Comparison of ENCODE assay signal across 20 cellular contexts in the genomic region with DNA sequence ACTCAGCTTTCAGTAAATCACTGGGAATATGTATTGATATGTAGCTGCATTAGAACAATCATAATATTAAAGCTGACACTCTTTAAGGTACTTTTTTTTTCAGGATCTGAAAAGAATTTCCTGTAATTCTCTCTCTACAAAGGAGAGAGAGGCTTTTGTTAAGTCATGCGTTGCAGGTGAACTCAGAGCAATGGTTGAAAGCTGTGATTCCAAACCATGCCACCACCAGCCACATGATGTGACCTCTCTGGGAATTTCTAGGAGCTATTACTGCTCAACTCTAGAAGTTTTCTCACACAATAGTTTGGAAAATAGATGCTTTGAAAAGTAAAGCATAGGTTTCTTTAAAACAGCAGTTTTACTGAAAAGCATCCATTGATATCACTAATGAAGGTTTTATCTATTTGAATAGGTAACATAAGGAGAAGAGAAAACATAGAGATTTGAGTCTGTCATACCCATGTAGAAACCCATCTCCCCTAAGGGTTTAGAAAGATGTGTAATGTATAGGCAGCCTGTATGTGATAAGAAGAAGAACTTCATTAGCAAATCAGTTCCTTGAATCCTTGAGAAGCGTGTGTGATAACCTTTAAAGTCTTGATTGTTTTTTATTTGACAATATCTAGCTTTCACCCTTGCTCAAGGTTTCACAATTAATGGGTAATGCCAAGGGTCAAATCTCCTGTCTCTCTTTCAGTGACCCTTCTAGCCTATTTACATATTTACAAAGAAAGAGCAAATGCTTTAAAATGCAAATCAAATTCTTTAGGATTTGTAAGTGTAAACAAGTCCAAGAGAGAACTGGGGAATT.
DNase-seq lines count a peak whose midpoint lies in the region; ATAC-seq and TF ChIP-seq lines count a peak whose summit lies in the region.
"Had no signal": no experiment of that assay in that cellular context is flagged by ENCODE, and none has a peak within 500 bp of the region (broad histone marks: within the 10 kb centered on the region; RNA-seq: fewer than 3 reads in every experiment).

No MANE protein-coding gene starts in this region.

- no peak overlapping the region for H3K4me3 Mint-ChIP-seq in stimulated activated naive CD8-positive, alpha-beta T cell treated with anti-CD3 and anti-CD28 coated beads, Interleukin-15, amount 100 ng/mL, for 72 hours
- H3K4me3 Mint-ChIP-seq in CD4-positive, alpha-beta T cell, result no peak overlapping the region
- H3K4me3 Mint-ChIP-seq: CD8-positive, alpha-beta T cell; HFFc6 had no signal

- peaks cover 5% of the 10 kb centered on the region for H3K9me3 ChIP-seq in CD4-positive, alpha-beta T cell (ENCODE audit: control insufficient read depth, low read length)
- H3K9me3 ChIP-seq in prostate gland, result no peaks in the 10 kb centered on the region
- H3K9me3 ChIP-seq: SK-N-SH had no signal

- no peaks in the 10 kb centered on the region for H3K27me3 Mint-ChIP-seq in stimulated activated naive CD8-positive, alpha-beta T cell treated with anti-CD3 and anti-CD28 coated beads, Interleukin-15, amount 100 ng/mL, for 72 hours
- no peaks in the 10 kb centered on the region for H3K27me3 Mint-ChIP-seq in CD4-positive, alpha-beta T cell

- H3K9me3 Mint-ChIP-seq in stimulated activated naive CD8-positive, alpha-beta T cell treated with anti-CD3 and anti-CD28 coated beads, Interleukin-15, amount 100 ng/mL, for 72 hours, result peaks cover 16 to 25% of the 10 kb centered on the region in 2 donors
- H3K9me3 Mint-ChIP-seq in CD4-positive, alpha-beta T cell, result peaks cover 11% of the 10 kb centered on the region

- no peaks in the 10 kb centered on the region for H3K36me3 Mint-ChIP-seq in CD4-positive, alpha-beta T cell (ENCODE audit: low read depth)
- H3K36me3 Mint-ChIP-seq: CD8-positive, alpha-beta T cell had no signal

- no peaks in the 10 kb centered on the region for H3K36me3 ChIP-seq in prostate gland
- H3K36me3 ChIP-seq: MG63 had no signal

- no peak overlapping the region for H3K4me3 ChIP-seq in prostate gland
- H3K4me3 ChIP-seq: GM23248, MG63 had no signal

- H3K4me1 Mint-ChIP-seq in stimulated activated naive CD8-positive, alpha-beta T cell treated with anti-CD3 and anti-CD28 coated beads, Interleukin-15, amount 100 ng/mL, for 72 hours, result no peaks in the 10 kb centered on the region
- H3K4me1 Mint-ChIP-seq in CD4-positive, alpha-beta T cell (ENCODE audit: low read depth), result no peaks in the 10 kb centered on the region

- no peak for TF ChIP-seq POLR2A in prostate gland (IDR thresholded peaks at IDR 0.05)

- in situ Hi-C loops in Caki2 (cut with HindIII; ENCODE audit: low pct_unique_long_range_greater_than_20kb, low sequenced_read_pairs), result no loop called here

- no peak overlapping the region for H3K27ac Mint-ChIP-seq in stimulated activated naive CD8-positive, alpha-beta T cell treated with anti-CD3 and anti-CD28 coated beads, Interleukin-15, amount 100 ng/mL, for 72 hours
- no peak overlapping the region for H3K27ac Mint-ChIP-seq in CD4-positive, alpha-beta T cell
- H3K27ac Mint-ChIP-seq: CD8-positive, alpha-beta T cell; HFFc6 had no signal

- intact Hi-C loops in CD4-positive, alpha-beta T cell (cut with DNase I, micrococcal nuclease), result no loop called here
- intact Hi-C loops in prostate gland (cut with DNase I), result no loop called here

- POLR2A ChIA-PET in CD4-positive, alpha-beta T cell (lab: Charles Lee), result no interaction called here

- no peaks in the 10 kb centered on the region for H3K4me1 ChIP-seq in prostate gland (replicated peaks)

- no peak for ATAC-seq in stimulated activated naive CD8-positive, alpha-beta T cell treated with anti-CD3 and anti-CD28 coated beads, Interleukin-15, amount 100 ng/mL, for 72 hours
- no peak for ATAC-seq in CD4-positive, alpha-beta T cell (ENCODE audit: poor library complexity)
- ATAC-seq: CD8-positive, alpha-beta T cell had no signal

- no peaks in the 10 kb centered on the region for H3K27me3 ChIP-seq in CD4-positive, alpha-beta T cell (ENCODE audit: control insufficient read depth, insufficient read depth, low read length)
- no peaks in the 10 kb centered on the region for H3K27me3 ChIP-seq in prostate gland (replicated peaks; ENCODE audit: insufficient read depth)
- H3K27me3 ChIP-seq: MG63 had no signal

- peak; percentile 2 for DNase-seq in Caki2 (ENCODE audit: low read depth)
- DNase-seq in iPS DF 19.7 (ENCODE audit: low read depth, low spot score), result peak; percentile 23
- peak; percentile 46 for DNase-seq in left kidney (ENCODE audit: low read depth, low spot score)
- no peak for DNase-seq in stimulated activated naive CD8-positive, alpha-beta T cell treated with anti-CD3 and anti-CD28 coated beads, Interleukin-15, amount 100 ng/mL, for 72 hours
- no peak for DNase-seq in A172 (ENCODE audit: low spot score)
- DNase-seq in CD4-positive, alpha-beta T cell, result no peak
- no peak for DNase-seq in prostate gland (ENCODE audit: low spot score)
- DNase-seq: CD8-positive, alpha-beta T cell; DMS79 treated with DMSO at 0.1 percent for 48 hours; GM23248; HFFc6; Karpas-422; MG63; NCI-H1092 treated with DMSO at 0.1 percent for 48 hours; NCI-H2081 treated with DMSO at 0.1 percent for 48 hours; NCI-H510A treated with DMSO at 0.1 percent for 48 hours; Right ventricle myocardium superior; SK-N-SH had no signal

- H3K27ac ChIP-seq in VCaP (peak overlapping the region; percentile 14), prostate gland (no peak overlapping the region)
- H3K27ac ChIP-seq in CD4-positive, alpha-beta T cell (ENCODE audit: low read depth, low read length), result no peak overlapping the region
- H3K27ac ChIP-seq: 22Rv1, GM23248 had no signal

- 79% methylated on average over 2 of the region's 2 CpGs for WGBS in prostate gland

- CTCF ChIA-PET in CD4-positive, alpha-beta T cell (lab: Charles Lee), result no interaction called here

- TF ChIP-seq CTCF in VCaP (conservative IDR thresholded peaks at IDR 0.05) (no peak), prostate gland (IDR thresholded peaks at IDR 0.05) (no peak)
- TF ChIP-seq CTCF in CD4-positive, alpha-beta T cell (IDR thresholded peaks at IDR 0.05), result no peak

Comparison
In these comparisons a context has a peak if more than half of its experiments do, and no peak if none do; other contexts are left out.
1. DNase-seq: peak in Caki2 (single experiment), iPS DF 19.7 (single experiment) and left kidney (single experiment); none in stimulated activated naive CD8-positive, alpha-beta T cell treated with anti-CD3 and anti-CD28 coated beads, Interleukin-15, amount 100 ng/mL, for 72 hours (0 of 2), A172 (single experiment), CD4-positive, alpha-beta T cell (0 of 10) and prostate gland (single experiment).